ENCODE assay signal across 26 cellular contexts in the genomic region with DNA sequence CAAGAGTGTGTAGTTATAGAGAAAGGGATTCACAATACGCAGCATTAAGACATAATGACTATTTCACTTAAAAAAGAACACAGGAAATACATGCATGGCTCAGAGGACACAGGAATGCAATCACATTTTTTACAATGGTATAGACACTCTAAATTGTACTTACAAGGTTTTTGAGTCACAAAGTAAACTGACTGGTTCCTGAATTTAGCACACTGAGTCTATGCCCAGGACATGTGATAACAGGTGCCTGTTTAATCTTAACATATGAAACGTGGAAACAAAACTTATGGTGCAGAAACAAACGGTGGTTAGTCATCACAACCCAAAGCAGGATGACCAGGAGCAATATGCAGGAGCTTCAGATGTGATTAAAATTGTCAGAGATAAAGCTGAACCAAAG. TPM values are rescaled to one million over a fixed set of nuclear protein-coding genes. Genes with fewer than 3 reads are reported as not detected.
DNase-seq lines count a peak whose midpoint lies in the region; ATAC-seq and TF ChIP-seq lines count a peak whose summit lies in the region.
"Had no signal": no experiment of that assay in that cellular context is flagged by ENCODE, and none has a peak within 500 bp of the region (broad histone marks: within the 10 kb centered on the region; RNA-seq: fewer than 3 reads in every experiment).

No MANE protein-coding gene starts in this region.

- TF ChIP-seq CTCF in kidney epithelial cell (IDR thresholded peaks at IDR 0.05; ENCODE audit: insufficient read depth, low read length, poor library complexity, severe bottlenecking): no peak

- no peaks in the 10 kb centered on the region for H3K36me3 ChIP-seq in kidney epithelial cell (ENCODE audit: control insufficient read depth, insufficient read depth, low read length)
- H3K36me3 ChIP-seq: thoracic aorta, WERI-Rb-1 had no signal

- H3K27me3 ChIP-seq in kidney epithelial cell (ENCODE audit: control insufficient read depth, insufficient read depth, low read length): no peaks in the 10 kb centered on the region

- ATAC-seq in HG03469 (IDR thresholded peaks at IDR 0.05; ENCODE audit: unreplicated experiment): no peak
- ATAC-seq: stimulated activated effector memory CD8-positive, alpha-beta T cell treated with anti-CD3 and anti-CD28 coated beads, Interleukin-12 subunit alpha, Interleukin-12 subunit beta, amount 100 ng/mL, for 72 hours had no signal

- DNase-seq in HT1080 (ENCODE audit: low read depth) (peak; percentile 5), dermis blood vessel endothelial cell (peak; percentile 70), kidney epithelial cell (ENCODE audit: low read depth) (peak; percentile 89), renal cortical epithelial cell (ENCODE audit: low read depth) (peak; percentile 87), AML-193 (lab: John Stamatoyannopoulos, UW) (no peak), NCI-H2227 treated with DMSO at 0.1 percent for 48 hours (lab: John Stamatoyannopoulos, UW) (no peak)
- no peak for DNase-seq in activated CD4-positive, alpha-beta T cell treated with anti-CD3 and anti-CD28 coated beads for 4 hours
- DNase-seq: activated CD4-positive, alpha-beta memory T cell treated with anti-CD3 and anti-CD28 coated beads for 36 hours; activated naive CD4-positive, alpha-beta T cell treated with anti-CD3 and anti-CD28 coated beads for 36 hours; activated T-cell treated with anti-CD3 and anti-CD28 coated beads for 4 hours; aorta; cerebellar nuclear complex; effector CD8-positive, alpha-beta T cell; hypothalamus; islet precursor cell; NCI-H1105 treated with DMSO at 0.1 percent for 48 hours; NCI-H2107; NCI-H526; occipital lobe; right cardiac atrium; WERI-Rb-1 had no signal

- no peak overlapping the region for H3K4me3 ChIP-seq in kidney epithelial cell (ENCODE audit: low read depth, low read length)
- H3K4me3 ChIP-seq: GM23338, thoracic aorta had no signal

RNA-seq across cellular contexts. Expression of a gene that starts 6.7 kb away (rescaled TPM):
- 0.30 TPM in 1 of 2 replicates, not detected in the other for total RNA-seq in HT1080 (2014; rRNA removed; shearing (Covaris generic))
- polyA plus RNA-seq in HT1080 (2015; cell fraction: cytosol; rRNA removed): 0.41 and 6.0 TPM in 2 replicates
- 0.33 and 0.40 TPM in 2 replicates for polyA plus RNA-seq in HT1080 (2015; cell fraction: nucleus; rRNA removed)
- total RNA-seq in dermis blood vessel endothelial cell (33.5 and 48.5 TPM in 2 replicates), kidney epithelial cell (17.9 and 30.6 TPM in 2 replicates), renal cortical epithelial cell (18.1 and 26.1 TPM in 2 replicates)
- total RNA-seq: activated naive CD4-positive, alpha-beta T cell treated with anti-CD3 and anti-CD28 coated beads for 36 hours; LHCN-M2 had no signal

Comparison
In these comparisons a context has a peak if more than half of its experiments do, and no peak if none do; other contexts are left out.
1. DNase-seq: peak in HT1080 (single experiment), dermis blood vessel endothelial cell (single experiment), kidney epithelial cell (single experiment) and renal cortical epithelial cell (single experiment); none in AML-193 (0 of 2), NCI-H2227 treated with DMSO at 0.1 percent for 48 hours (single experiment) and activated CD4-positive, alpha-beta T cell treated with anti-CD3 and anti-CD28 coated beads for 4 hours (0 of 2).
2. RNA of a gene that starts 6.7 kb away (total RNA-seq): 33.5 to 48.5 TPM in dermis blood vessel endothelial cell, 17.9 to 30.6 TPM in kidney epithelial cell and 18.1 to 26.1 TPM in renal cortical epithelial cell; 0.30 TPM in HT1080; every median in the first group is over 10 times any median in the second.